ENCODE assay signal across 18 cellular contexts in genomic region chr18:57715073-57715472, GRCh38.
"Had no signal": no experiment of that assay in that cellular context is flagged by ENCODE, and none has a peak within 500 bp of the region (broad histone marks: within the 10 kb centered on the region; RNA-seq: fewer than 3 reads in every experiment).

No MANE protein-coding gene starts in this region.

- H3K27ac Mint-ChIP-seq: naive thymus-derived CD4-positive, alpha-beta T cell had no signal

- H3K27me3 Mint-ChIP-seq: naive thymus-derived CD4-positive, alpha-beta T cell had no signal

- H3K4me3 ChIP-seq: colonic mucosa, right atrium auricular region, tibial artery, upper lobe of right lung, vagina had no signal

- H3K4me1 ChIP-seq: colonic mucosa had no signal

- H3K27ac ChIP-seq: colonic mucosa, right atrium auricular region, tibial artery, upper lobe of right lung, vagina had no signal

- H3K27me3 ChIP-seq: colonic mucosa, right atrium auricular region, tibial artery, upper lobe of right lung, vagina had no signal

- H3K36me3 ChIP-seq: colonic mucosa, right atrium auricular region, upper lobe of right lung, vagina had no signal

- H3K9me3 ChIP-seq: colonic mucosa, right atrium auricular region, tibial artery, upper lobe of right lung, vagina had no signal

- DNase-seq: colonic mucosa; dermis blood vessel endothelial cell; erythroblast; foreskin melanocyte; head of caudate nucleus; hippocampal formation; kidney glomerular epithelial cell; naive thymus-derived CD4-positive, alpha-beta T cell; posterior cingulate gyrus; small intestine; stimulated activated CD4-positive, alpha-beta T cell treated with anti-CD3 and anti-CD28 coated beads, Interleukin-12 subunit alpha, Interleukin-12 subunit beta, amount 100 ng/mL, for 4 hours; stimulated activated CD4-positive, alpha-beta T cell treated with anti-CD3 and anti-CD28 coated beads, Interleukin-2, amount 100 ng/mL, for 48 hours; stimulated activated naive CD4-positive, alpha-beta T cell treated with Interleukin-2 at 50 U/mL for 16 hours; tibial artery; upper lobe of right lung had no signal

- H3K4me3 Mint-ChIP-seq: naive thymus-derived CD4-positive, alpha-beta T cell; neural crest cell had no signal

- ATAC-seq: naive thymus-derived CD4-positive, alpha-beta T cell; upper lobe of right lung had no signal
